ENCODE assay signal across 24 cellular contexts in the genomic region with DNA sequence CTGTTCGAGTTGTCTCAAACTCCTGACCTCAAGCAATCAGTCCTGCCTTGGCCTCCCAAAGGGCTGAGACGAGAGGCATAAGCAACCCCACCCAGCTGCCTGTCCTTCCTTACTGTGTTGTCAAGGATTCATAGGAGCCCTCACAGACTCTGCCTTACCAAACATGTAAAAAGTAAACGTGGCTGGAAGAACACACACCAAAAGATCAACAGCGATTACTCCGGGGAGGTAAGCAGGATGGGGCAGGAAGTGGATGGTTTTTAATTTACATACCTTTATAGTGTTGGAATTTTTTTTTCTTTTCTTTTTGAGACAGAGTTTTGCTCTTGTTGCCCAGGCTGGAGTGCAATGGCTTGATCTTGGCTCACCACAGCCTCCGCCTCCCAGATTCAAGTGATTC.
DNase-seq lines count a peak whose midpoint lies in the region; ATAC-seq, FAIRE-seq and TF ChIP-seq lines count a peak whose summit lies in the region.
"Had no signal": no experiment of that assay in that cellular context is flagged by ENCODE, and none has a peak within 500 bp of the region (broad histone marks: within the 10 kb centered on the region; RNA-seq: fewer than 3 reads in every experiment).

No MANE protein-coding gene starts in this region.

- no peak for FAIRE-seq in HepG2 (lab: Jason Lieb, UNC)
- FAIRE-seq: GM12891 had no signal

- DNase-seq in HepG2 (ENCODE audit: low spot score) (no peak), right lobe of liver (no peak), osteocyte (ENCODE audit: extremely low spot score, unreplicated experiment) (no peak)
- DNase-seq in Jurkat, Clone E6-1 (ENCODE audit: low read depth, low spot score), result peak; percentile 54
- no peak for DNase-seq in activated naive CD8-positive, alpha-beta T cell treated with anti-CD3 and anti-CD28 coated beads, Interleukin-2, amount 50 U/mL, for 24 hours
- DNase-seq: Caco-2; CD4-positive, alpha-beta T cell; DMS 273 treated with DMSO at 0.1 percent for 48 hours; DMS79 treated with DMSO at 0.1 percent for 48 hours; GM23248; MG63; NCI-H1417; NCI-H1694 treated with DMSO at 0.1 percent for 48 hours; NCI-H2081 treated with DMSO at 0.1 percent for 48 hours; NCI-H2171 treated with DMSO at 0.1 percent for 48 hours; NCI-H446; NCI-H526 had no signal

- H3K9me3 ChIP-seq in HepG2 (ENCODE audit: low read length) (no peaks in the 10 kb centered on the region), right lobe of liver (no peaks in the 10 kb centered on the region)
- H3K9me3 ChIP-seq: Caco-2, MG63, SJSA1 had no signal

- H3K36me3 Mint-ChIP-seq in activated naive CD8-positive, alpha-beta T cell treated with anti-CD3 and anti-CD28 coated beads, Interleukin-2, amount 50 U/mL, for 24 hours (ENCODE audit: low read depth), result no peaks in the 10 kb centered on the region
- H3K36me3 Mint-ChIP-seq in stimulated activated naive CD8-positive, alpha-beta T cell treated with anti-CD3 and anti-CD28 coated beads, Interleukin-15, Interleukin-2, amounts not matched to agents 100 ng/mL and 50 ng/mL, for 24 hours (ENCODE audit: low read depth), result no peaks in the 10 kb centered on the region
- H3K36me3 Mint-ChIP-seq in osteocyte (ENCODE audit: unreplicated experiment), result no peaks in the 10 kb centered on the region
- H3K36me3 Mint-ChIP-seq: IgD-negative memory B cell had no signal

- no peak for TF ChIP-seq CTCF in HepG2 (CRISPR knock-in tag; IDR thresholded peaks at IDR 0.05)
- no peak for TF ChIP-seq CTCF in right lobe of liver (IDR thresholded peaks at IDR 0.05)
- no peak for TF ChIP-seq CTCF in osteocyte (IDR thresholded peaks at IDR 0.05)

- TF ChIP-seq EP300 in HepG2 (IDR thresholded peaks at IDR 0.05; ENCODE audit: low read depth in 2 of 2, low read length in 2 of 2) (peak in 1 of 2 experiments; percentile 33; a peak in 1 of 4 replicates), HepG2 (CRISPR knock-in tag; IDR thresholded peaks at IDR 0.05; ENCODE audit: borderline replicate concordance) (no peak)

- no peak for TF ChIP-seq POLR2A in HepG2 (IDR thresholded peaks at IDR 0.05; ENCODE audit: insufficient read depth in 1 of 2, low read depth in 2 of 2, low read length in 2 of 2)
- TF ChIP-seq POLR2A in right lobe of liver (IDR thresholded peaks at IDR 0.05), result no peak

- no peaks in the 10 kb centered on the region for H3K9me3 Mint-ChIP-seq in activated naive CD8-positive, alpha-beta T cell treated with anti-CD3 and anti-CD28 coated beads, Interleukin-2, amount 50 U/mL, for 24 hours
- H3K9me3 Mint-ChIP-seq in stimulated activated naive CD8-positive, alpha-beta T cell treated with anti-CD3 and anti-CD28 coated beads, Interleukin-15, Interleukin-2, amounts not matched to agents 100 ng/mL and 50 ng/mL, for 24 hours, result no peaks in the 10 kb centered on the region
- no peaks in the 10 kb centered on the region for H3K9me3 Mint-ChIP-seq in osteocyte (ENCODE audit: unreplicated experiment)
- H3K9me3 Mint-ChIP-seq: CD4-positive, alpha-beta T cell had no signal

- H3K4me2 ChIP-seq in HepG2 (ENCODE audit: low read depth, low read length), result no peak overlapping the region

- H3K79me2 ChIP-seq in HepG2 (ENCODE audit: insufficient read depth, low read length), result no peaks in the 10 kb centered on the region

- intact Hi-C loops in HepG2 (cut with micrococcal nuclease; ENCODE audit: unreplicated experiment) (no loop called here), right lobe of liver (cut with DNase I) (no loop called here)

- no TSS peak for BruUV-seq in HepG2 (replicated peaks; lab: Mats Ljungman, UMichigan)

- no peak for TF ChIP-seq RAD21 in HepG2 (CRISPR knock-in tag; IDR thresholded peaks at IDR 0.05)

- WGBS in HepG2 (ENCODE audit: low lambda C conversion rate), result 57% methylated on average over 6 of the region's 6 CpGs
- 58% methylated on average over 5 of the region's 6 CpGs for WGBS in right lobe of liver (ENCODE audit: insufficient coverage, low coverage, low lambda C conversion rate, missing lambda C conversion rate)

- CTCF ChIA-PET in HepG2 (lab: Yijun Ruan, JAX; ENCODE audit: low intra/inter-chr PET ratio, low total read pairs), result no interaction called here

- H4K20me1 ChIP-seq in HepG2 (ENCODE audit: insufficient read depth, low read length), result no peaks in the 10 kb centered on the region

- H3K27ac Mint-ChIP-seq in activated naive CD8-positive, alpha-beta T cell treated with anti-CD3 and anti-CD28 coated beads, Interleukin-2, amount 50 U/mL, for 24 hours, result peak overlapping the region; percentile 62
- peak overlapping the region; percentile 14 for H3K27ac Mint-ChIP-seq in stimulated activated naive CD8-positive, alpha-beta T cell treated with anti-CD3 and anti-CD28 coated beads, Interleukin-15, Interleukin-2, amounts not matched to agents 100 ng/mL and 50 ng/mL, for 24 hours
- no peak overlapping the region for H3K27ac Mint-ChIP-seq in osteocyte (ENCODE audit: unreplicated experiment)
- H3K27ac Mint-ChIP-seq: CD4-positive, alpha-beta T cell; IgD-negative memory B cell had no signal

- no peak overlapping the region for H3K27ac ChIP-seq in HepG2 (ENCODE audit: extremely low read length, insufficient read depth, low read length)
- H3K27ac ChIP-seq in right lobe of liver, result no peak overlapping the region
- H3K27ac ChIP-seq: GM23248, SJSA1 had no signal

- H2AFZ ChIP-seq in HepG2 (ENCODE audit: low read length), result no peak overlapping the region
- H2AFZ ChIP-seq: GM23248 had no signal

- H3K27me3 ChIP-seq in HepG2 (ENCODE audit: control insufficient read depth in 1 of 2, insufficient read depth in 2 of 2, low read length in 2 of 2), result peaks cover 2 to 21% of the 10 kb centered on the region in 2 experiments; a peak in 4 of 5 replicates
- no peaks in the 10 kb centered on the region for H3K27me3 ChIP-seq in right lobe of liver
- H3K27me3 ChIP-seq: MG63, SJSA1 had no signal

- POLR2A ChIA-PET in HepG2 (lab: Yijun Ruan, JAX), result interaction anchor here (1.3 kb wide), 1 partner anchor 31 kb away, joined by 5 read pairs; no protein-coding TSS in a partner anchor

- H3K4me3 ChIP-seq in HepG2 (replicated peaks in 1 of 3; ENCODE audit: insufficient read depth in 1 of 3, low read depth in 2 of 3, low read length in 3 of 3), result no peak overlapping the region
- no peak overlapping the region for H3K4me3 ChIP-seq in right lobe of liver
- no peak overlapping the region for H3K4me3 ChIP-seq in Jurkat, Clone E6-1 (ENCODE audit: low read length)
- H3K4me3 ChIP-seq: GM23248, MG63, SJSA1 had no signal

- peak; percentile 50 for ATAC-seq in HepG2
- ATAC-seq in right lobe of liver, result no peak
- no peak for ATAC-seq in activated naive CD8-positive, alpha-beta T cell treated with anti-CD3 and anti-CD28 coated beads, Interleukin-2, amount 50 U/mL, for 24 hours
- ATAC-seq in HG03139 (IDR thresholded peaks at IDR 0.05; ENCODE audit: unreplicated experiment), result no peak
- ATAC-seq: HCT116, Right ventricle myocardium inferior had no signal

- H3K4me1 ChIP-seq in HepG2 (ENCODE audit: insufficient read depth, low read length) (peaks cover 25% of the 10 kb centered on the region), right lobe of liver (no peaks in the 10 kb centered on the region)
- H3K4me1 ChIP-seq: Caco-2, SJSA1 had no signal

- no peak overlapping the region for H3K4me3 Mint-ChIP-seq in activated naive CD8-positive, alpha-beta T cell treated with anti-CD3 and anti-CD28 coated beads, Interleukin-2, amount 50 U/mL, for 24 hours
- H3K4me3 Mint-ChIP-seq in stimulated activated naive CD8-positive, alpha-beta T cell treated with anti-CD3 and anti-CD28 coated beads, Interleukin-15, Interleukin-2, amounts not matched to agents 100 ng/mL and 50 ng/mL, for 24 hours, result no peak overlapping the region
- no peak overlapping the region for H3K4me3 Mint-ChIP-seq in osteocyte (ENCODE audit: unreplicated experiment)
- H3K4me3 Mint-ChIP-seq: CD4-positive, alpha-beta T cell; IgD-negative memory B cell had no signal

- H3K9ac ChIP-seq in HepG2 (ENCODE audit: insufficient read depth, low read depth, low read length), result no peak overlapping the region
- H3K9ac ChIP-seq: GM23248 had no signal

- peaks cover 21% of the 10 kb centered on the region for H3K4me1 Mint-ChIP-seq in activated naive CD8-positive, alpha-beta T cell treated with anti-CD3 and anti-CD28 coated beads, Interleukin-2, amount 50 U/mL, for 24 hours
- peaks cover 29% of the 10 kb centered on the region for H3K4me1 Mint-ChIP-seq in stimulated activated naive CD8-positive, alpha-beta T cell treated with anti-CD3 and anti-CD28 coated beads, Interleukin-15, Interleukin-2, amounts not matched to agents 100 ng/mL and 50 ng/mL, for 24 hours (ENCODE audit: low read depth)
- no peaks in the 10 kb centered on the region for H3K4me1 Mint-ChIP-seq in osteocyte (ENCODE audit: unreplicated experiment)

- in situ Hi-C loops in HepG2 (cut with HindIII; ENCODE audit: extremely low pct_ligation_motif_present, low pct_unique_long_range_greater_than_20kb), result no loop called here

- peaks cover 4% of the 10 kb centered on the region for H3K27me3 Mint-ChIP-seq in activated naive CD8-positive, alpha-beta T cell treated with anti-CD3 and anti-CD28 coated beads, Interleukin-2, amount 50 U/mL, for 24 hours
- H3K27me3 Mint-ChIP-seq in stimulated activated naive CD8-positive, alpha-beta T cell treated with anti-CD3 and anti-CD28 coated beads, Interleukin-15, Interleukin-2, amounts not matched to agents 100 ng/mL and 50 ng/mL, for 24 hours, result no peaks in the 10 kb centered on the region
- peaks cover 6% of the 10 kb centered on the region for H3K27me3 Mint-ChIP-seq in osteocyte (ENCODE audit: unreplicated experiment)
- H3K27me3 Mint-ChIP-seq: CD4-positive, alpha-beta T cell; IgD-negative memory B cell had no signal

- no peaks in the 10 kb centered on the region for H3K36me3 ChIP-seq in HepG2 (replicated peaks in 1 of 2; ENCODE audit: control insufficient read depth in 1 of 2, insufficient read depth in 2 of 2, low read length in 2 of 2)
- no peaks in the 10 kb centered on the region for H3K36me3 ChIP-seq in right lobe of liver
- H3K36me3 ChIP-seq: MG63, SJSA1 had no signal

TF ChIP-seq in HepG2, 621 proteins besides CTCF, POLR2A, EP300 and RAD21 (continues in another document):
- TF ChIP-seq ZNF781 (CRISPR knock-in tag; IDR thresholded peaks at IDR 0.05; ENCODE audit: borderline replicate concordance, not compliant biosample characterization) (no peak), SALL1 (CRISPR knock-in tag; IDR thresholded peaks at IDR 0.05) (peak; percentile 57; the same call in 1 of the 2 replicates), ZNF121 (CRISPR knock-in tag; IDR thresholded peaks at IDR 0.05) (peak; percentile 71; the same call in 1 of the 2 replicates), ZNF350 (CRISPR knock-in tag; IDR thresholded peaks at IDR 0.05; ENCODE audit: borderline replicate concordance, low read depth) (no peak), HOXD1 (CRISPR knock-in tag; IDR thresholded peaks at IDR 0.05) (no peak), ZNF616 (CRISPR knock-in tag; IDR thresholded peaks at IDR 0.05; ENCODE audit: low read depth) (no peak), FOXA3 (CRISPR knock-in tag; IDR thresholded peaks at IDR 0.05) (peak; percentile 48; the same call in 1 of the 2 replicates)
